ENCODE assay signal across 2 cellular contexts in the genomic region with DNA sequence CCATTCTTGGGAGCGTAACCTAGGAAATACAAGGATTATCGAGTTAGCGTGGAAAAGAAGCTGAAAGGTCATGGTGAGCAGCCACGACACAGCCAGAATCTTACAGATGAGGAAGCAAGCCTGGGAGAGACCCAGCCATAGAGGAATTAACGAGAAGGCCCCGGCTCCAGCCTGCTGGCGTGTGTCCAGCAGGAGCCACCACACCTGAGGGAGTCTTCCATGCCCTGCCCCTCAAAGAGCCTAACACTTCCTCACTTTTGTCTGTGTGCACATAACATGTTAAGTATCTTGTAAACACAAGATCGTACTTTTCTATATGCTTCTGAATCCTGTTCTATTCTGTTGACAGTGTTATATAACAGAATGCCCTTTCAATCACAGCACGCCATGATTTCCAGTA.
TF ChIP-seq lines count a peak whose summit lies in the region.

No MANE protein-coding gene starts in this region.

TF ChIP-seq in GM23338, 12 proteins besides CTCF, POLR2A, EP300 and RAD21 (continued from another document and continues in another):
- TF ChIP-seq, protein P1, sequence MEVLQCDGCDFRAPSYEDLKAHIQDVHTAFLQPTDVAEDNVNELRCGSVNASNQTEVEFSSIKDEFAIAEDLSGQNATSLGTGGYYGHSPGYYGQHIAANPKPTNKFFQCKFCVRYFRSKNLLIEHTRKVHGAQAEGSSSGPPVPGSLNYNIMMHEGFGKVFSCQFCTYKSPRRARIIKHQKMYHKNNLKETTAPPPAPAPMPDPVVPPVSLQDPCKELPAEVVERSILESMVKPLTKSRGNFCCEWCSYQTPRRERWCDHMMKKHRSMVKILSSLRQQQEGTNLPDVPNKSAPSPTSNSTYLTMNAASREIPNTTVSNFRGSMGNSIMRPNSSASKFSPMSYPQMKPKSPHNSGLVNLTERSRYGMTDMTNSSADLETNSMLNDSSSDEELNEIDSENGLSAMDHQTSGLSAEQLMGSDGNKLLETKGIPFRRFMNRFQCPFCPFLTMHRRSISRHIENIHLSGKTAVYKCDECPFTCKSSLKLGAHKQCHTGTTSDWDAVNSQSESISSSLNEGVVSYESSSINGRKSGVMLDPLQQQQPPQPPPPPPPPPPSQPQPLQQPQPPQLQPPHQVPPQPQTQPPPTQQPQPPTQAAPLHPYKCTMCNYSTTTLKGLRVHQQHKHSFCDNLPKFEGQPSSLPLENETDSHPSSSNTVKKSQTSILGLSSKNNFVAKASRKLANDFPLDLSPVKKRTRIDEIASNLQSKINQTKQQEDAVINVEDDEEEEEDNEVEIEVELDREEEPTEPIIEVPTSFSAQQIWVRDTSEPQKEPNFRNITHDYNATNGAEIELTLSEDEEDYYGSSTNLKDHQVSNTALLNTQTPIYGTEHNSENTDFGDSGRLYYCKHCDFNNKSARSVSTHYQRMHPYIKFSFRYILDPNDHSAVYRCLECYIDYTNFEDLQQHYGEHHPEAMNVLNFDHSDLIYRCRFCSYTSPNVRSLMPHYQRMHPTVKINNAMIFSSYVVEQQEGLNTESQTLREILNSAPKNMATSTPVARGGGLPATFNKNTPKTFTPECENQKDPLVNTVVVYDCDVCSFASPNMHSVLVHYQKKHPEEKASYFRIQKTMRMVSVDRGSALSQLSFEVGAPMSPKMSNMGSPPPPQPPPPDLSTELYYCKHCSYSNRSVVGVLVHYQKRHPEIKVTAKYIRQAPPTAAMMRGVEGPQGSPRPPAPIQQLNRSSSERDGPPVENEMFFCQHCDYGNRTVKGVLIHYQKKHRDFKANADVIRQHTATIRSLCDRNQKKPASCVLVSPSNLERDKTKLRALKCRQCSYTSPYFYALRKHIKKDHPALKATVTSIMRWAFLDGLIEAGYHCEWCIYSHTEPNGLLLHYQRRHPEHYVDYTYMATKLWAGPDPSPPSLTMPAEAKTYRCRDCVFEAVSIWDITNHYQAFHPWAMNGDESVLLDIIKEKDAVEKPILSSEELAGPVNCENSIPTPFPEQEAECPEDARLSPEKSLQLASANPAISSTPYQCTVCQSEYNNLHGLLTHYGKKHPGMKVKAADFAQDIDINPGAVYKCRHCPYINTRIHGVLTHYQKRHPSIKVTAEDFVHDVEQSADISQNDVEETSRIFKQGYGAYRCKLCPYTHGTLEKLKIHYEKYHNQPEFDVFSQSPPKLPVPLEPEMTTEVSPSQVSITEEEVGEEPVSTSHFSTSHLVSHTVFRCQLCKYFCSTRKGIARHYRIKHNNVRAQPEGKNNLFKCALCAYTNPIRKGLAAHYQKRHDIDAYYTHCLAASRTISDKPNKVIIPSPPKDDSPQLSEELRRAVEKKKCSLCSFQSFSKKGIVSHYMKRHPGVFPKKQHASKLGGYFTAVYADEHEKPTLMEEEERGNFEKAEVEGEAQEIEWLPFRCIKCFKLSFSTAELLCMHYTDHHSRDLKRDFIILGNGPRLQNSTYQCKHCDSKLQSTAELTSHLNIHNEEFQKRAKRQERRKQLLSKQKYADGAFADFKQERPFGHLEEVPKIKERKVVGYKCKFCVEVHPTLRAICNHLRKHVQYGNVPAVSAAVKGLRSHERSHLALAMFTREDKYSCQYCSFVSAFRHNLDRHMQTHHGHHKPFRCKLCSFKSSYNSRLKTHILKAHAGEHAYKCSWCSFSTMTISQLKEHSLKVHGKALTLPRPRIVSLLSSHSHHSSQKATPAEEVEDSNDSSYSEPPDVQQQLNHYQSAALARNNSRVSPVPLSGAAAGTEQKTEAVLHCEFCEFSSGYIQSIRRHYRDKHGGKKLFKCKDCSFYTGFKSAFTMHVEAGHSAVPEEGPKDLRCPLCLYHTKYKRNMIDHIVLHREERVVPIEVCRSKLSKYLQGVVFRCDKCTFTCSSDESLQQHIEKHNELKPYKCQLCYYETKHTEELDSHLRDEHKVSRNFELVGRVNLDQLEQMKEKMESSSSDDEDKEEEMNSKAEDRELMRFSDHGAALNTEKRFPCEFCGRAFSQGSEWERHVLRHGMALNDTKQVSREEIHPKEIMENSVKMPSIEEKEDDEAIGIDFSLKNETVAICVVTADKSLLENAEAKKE (CRISPR knock-in tag; IDR thresholded peaks at IDR 0.05): no peak
- TF ChIP-seq POLR2AphosphoS5 (IDR thresholded peaks at IDR 0.05; ENCODE audit: low read depth): no peak
- no peak for TF ChIP-seq EZH2phosphoT487 (IDR thresholded peaks at IDR 0.05; ENCODE audit: unreplicated experiment)
- TF ChIP-seq CREB1 (CRISPR knock-in tag; IDR thresholded peaks at IDR 0.05; ENCODE audit: low read depth): no peak
- TF ChIP-seq, protein P2, sequence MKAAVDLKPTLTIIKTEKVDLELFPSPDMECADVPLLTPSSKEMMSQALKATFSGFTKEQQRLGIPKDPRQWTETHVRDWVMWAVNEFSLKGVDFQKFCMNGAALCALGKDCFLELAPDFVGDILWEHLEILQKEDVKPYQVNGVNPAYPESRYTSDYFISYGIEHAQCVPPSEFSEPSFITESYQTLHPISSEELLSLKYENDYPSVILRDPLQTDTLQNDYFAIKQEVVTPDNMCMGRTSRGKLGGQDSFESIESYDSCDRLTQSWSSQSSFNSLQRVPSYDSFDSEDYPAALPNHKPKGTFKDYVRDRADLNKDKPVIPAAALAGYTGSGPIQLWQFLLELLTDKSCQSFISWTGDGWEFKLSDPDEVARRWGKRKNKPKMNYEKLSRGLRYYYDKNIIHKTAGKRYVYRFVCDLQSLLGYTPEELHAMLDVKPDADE (IDR thresholded peaks at IDR 0.05): no peak
- TF ChIP-seq STAT1 (IDR thresholded peaks at IDR 0.05; ENCODE audit: unreplicated experiment): no peak
- no peak for TF ChIP-seq JUNB (IDR thresholded peaks at IDR 0.05; ENCODE audit: unreplicated experiment)
- TF ChIP-seq NANOG (IDR thresholded peaks at IDR 0.05; ENCODE audit: borderline replicate concordance): no peak
- TF ChIP-seq, protein P3, sequence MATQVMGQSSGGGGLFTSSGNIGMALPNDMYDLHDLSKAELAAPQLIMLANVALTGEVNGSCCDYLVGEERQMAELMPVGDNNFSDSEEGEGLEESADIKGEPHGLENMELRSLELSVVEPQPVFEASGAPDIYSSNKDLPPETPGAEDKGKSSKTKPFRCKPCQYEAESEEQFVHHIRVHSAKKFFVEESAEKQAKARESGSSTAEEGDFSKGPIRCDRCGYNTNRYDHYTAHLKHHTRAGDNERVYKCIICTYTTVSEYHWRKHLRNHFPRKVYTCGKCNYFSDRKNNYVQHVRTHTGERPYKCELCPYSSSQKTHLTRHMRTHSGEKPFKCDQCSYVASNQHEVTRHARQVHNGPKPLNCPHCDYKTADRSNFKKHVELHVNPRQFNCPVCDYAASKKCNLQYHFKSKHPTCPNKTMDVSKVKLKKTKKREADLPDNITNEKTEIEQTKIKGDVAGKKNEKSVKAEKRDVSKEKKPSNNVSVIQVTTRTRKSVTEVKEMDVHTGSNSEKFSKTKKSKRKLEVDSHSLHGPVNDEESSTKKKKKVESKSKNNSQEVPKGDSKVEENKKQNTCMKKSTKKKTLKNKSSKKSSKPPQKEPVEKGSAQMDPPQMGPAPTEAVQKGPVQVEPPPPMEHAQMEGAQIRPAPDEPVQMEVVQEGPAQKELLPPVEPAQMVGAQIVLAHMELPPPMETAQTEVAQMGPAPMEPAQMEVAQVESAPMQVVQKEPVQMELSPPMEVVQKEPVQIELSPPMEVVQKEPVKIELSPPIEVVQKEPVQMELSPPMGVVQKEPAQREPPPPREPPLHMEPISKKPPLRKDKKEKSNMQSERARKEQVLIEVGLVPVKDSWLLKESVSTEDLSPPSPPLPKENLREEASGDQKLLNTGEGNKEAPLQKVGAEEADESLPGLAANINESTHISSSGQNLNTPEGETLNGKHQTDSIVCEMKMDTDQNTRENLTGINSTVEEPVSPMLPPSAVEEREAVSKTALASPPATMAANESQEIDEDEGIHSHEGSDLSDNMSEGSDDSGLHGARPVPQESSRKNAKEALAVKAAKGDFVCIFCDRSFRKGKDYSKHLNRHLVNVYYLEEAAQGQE (IDR thresholded peaks at IDR 0.05; ENCODE audit: unreplicated experiment): no peak
- no peak for TF ChIP-seq EZH2 (IDR thresholded peaks at IDR 0.05; ENCODE audit: low read depth, unreplicated experiment)

TF ChIP-seq in WTC11, 78 proteins besides CTCF, POLR2A, EP300 and RAD21 (continued from another document):
- TF ChIP-seq, protein P4, sequence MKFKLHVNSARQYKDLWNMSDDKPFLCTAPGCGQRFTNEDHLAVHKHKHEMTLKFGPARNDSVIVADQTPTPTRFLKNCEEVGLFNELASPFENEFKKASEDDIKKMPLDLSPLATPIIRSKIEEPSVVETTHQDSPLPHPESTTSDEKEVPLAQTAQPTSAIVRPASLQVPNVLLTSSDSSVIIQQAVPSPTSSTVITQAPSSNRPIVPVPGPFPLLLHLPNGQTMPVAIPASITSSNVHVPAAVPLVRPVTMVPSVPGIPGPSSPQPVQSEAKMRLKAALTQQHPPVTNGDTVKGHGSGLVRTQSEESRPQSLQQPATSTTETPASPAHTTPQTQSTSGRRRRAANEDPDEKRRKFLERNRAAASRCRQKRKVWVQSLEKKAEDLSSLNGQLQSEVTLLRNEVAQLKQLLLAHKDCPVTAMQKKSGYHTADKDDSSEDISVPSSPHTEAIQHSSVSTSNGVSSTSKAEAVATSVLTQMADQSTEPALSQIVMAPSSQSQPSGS (CRISPR knock-in tag; IDR thresholded peaks at IDR 0.05; ENCODE audit: borderline replicate concordance, low read depth): no peak
